Comparison of ENCODE assay signal across 20 cellular contexts in genomic region chr17:41615454-41615853, GRCh38. TPM values are rescaled to one million over a fixed set of nuclear protein-coding genes. Genes with fewer than 3 reads are reported as not detected.
A peak's percentile ranks its signal among the peaks of the same experiment; 100 is the strongest.
DNase-seq lines count a peak whose midpoint lies in the region; ATAC-seq and TF ChIP-seq lines count a peak whose summit lies in the region.
"Had no signal": no experiment of that assay in that cellular context is flagged by ENCODE, and none has a peak within 500 bp of the region (broad histone marks: within the 10 kb centered on the region; RNA-seq: fewer than 3 reads in every experiment).

No MANE protein-coding gene starts in this region.

- in situ Hi-C loops in GM23248 (cut with MboI) = no loop called here

- H3K18ac ChIP-seq in trophoblast cell (ENCODE audit: low read length) = no peak overlapping the region

- POLR2A ChIA-PET in activated CD4-positive, alpha-beta T cell treated with anti-CD3 and anti-CD28 coated beads for 36 hours (lab: Charles Lee) = no interaction called here

- H3K79me1 ChIP-seq in trophoblast cell (ENCODE audit: low read length) = peaks cover 9% of the 10 kb centered on the region

- H3F3A ChIP-seq in GM23248 (ENCODE audit: insufficient read depth) = no peaks in the 10 kb centered on the region

- no peak overlapping the region for H2AFZ ChIP-seq in GM23248
- H2AFZ ChIP-seq in trophoblast cell (ENCODE audit: insufficient read depth, low read length, poor library complexity) = no peak overlapping the region

- peaks cover 5% of the 10 kb centered on the region; the same call in 1 of the 2 replicates for H3K4me1 ChIP-seq in GM23248 (ENCODE audit: insufficient read depth)
- peaks cover 17 to 31% of the 10 kb centered on the region in 2 experiments for H3K4me1 ChIP-seq in trophoblast cell (ENCODE audit: control insufficient read depth in 1 of 2, insufficient read depth in 2 of 2, low read length in 2 of 2)
- H3K4me1 ChIP-seq: adrenal gland, lower lobe of right lung had no signal

- H3K9me3 Mint-ChIP-seq in chondrocyte (ENCODE audit: low read depth) = no peaks in the 10 kb centered on the region
- H3K9me3 Mint-ChIP-seq in activated CD4-positive, alpha-beta T cell treated with anti-CD3 and anti-CD28 coated beads for 36 hours (ENCODE audit: low read depth) = no peaks in the 10 kb centered on the region
- H3K9me3 Mint-ChIP-seq: activated T-cell treated with anti-CD3 and anti-CD28 coated beads, Interleukin-2, amount 50 U/mL, for 24 hours; IgD-negative memory B cell; natural killer cell had no signal

- H3K4me2 ChIP-seq in GM23248 (ENCODE audit: unreplicated experiment) (no peak overlapping the region), trophoblast cell (ENCODE audit: low read length) (no peak overlapping the region)

- peak; percentile 29 for DNase-seq in GM23248
- peak; percentile 26 for DNase-seq in NCI-H146 treated with DMSO at 0.1 percent for 48 hours (lab: John Stamatoyannopoulos, UW; ENCODE audit: unreplicated experiment)
- DNase-seq in chondrocyte (ENCODE audit: low spot score) = no peak
- peak; percentile 81 to 87 for DNase-seq in trophoblast cell
- DNase-seq in D341Med (ENCODE audit: low spot score) = no peak
- no peak for DNase-seq in HUDEP-2 (lab: John Stamatoyannopoulos, UW; ENCODE audit: unreplicated experiment in 76 of 76)
- no peak for DNase-seq in cortex of kidney (lab: John Stamatoyannopoulos, UW)
- DNase-seq in activated CD4-positive, alpha-beta T cell treated with anti-CD3 and anti-CD28 coated beads for 36 hours = no peak
- DNase-seq: activated CD4-positive, alpha-beta T cell treated with anti-CD3 and anti-CD28 coated beads, Interleukin-2, amount 50 U/mL, for 1 hour; activated T-cell treated with anti-CD3 and anti-CD28 coated beads, Interleukin-2, amount 50 U/mL, for 24 hours; adrenal gland; hippocampal formation; lower lobe of right lung; natural killer cell; NCI-H526 treated with DMSO at 0.1 percent for 48 hours; SHP77 had no signal

- no peaks in the 10 kb centered on the region for H3K9me3 ChIP-seq in GM23248 (ENCODE audit: low read depth)
- H3K9me3 ChIP-seq in trophoblast cell (ENCODE audit: insufficient read depth, low read depth, low read length) = no peaks in the 10 kb centered on the region
- H3K9me3 ChIP-seq: adrenal gland; BLaER1 treated with 17β-estradiol and CSF1 and Interleukin-3, amounts not matched to agents 10 nM and 100 nM; lower lobe of right lung had no signal

- H3K36me3 Mint-ChIP-seq in chondrocyte (ENCODE audit: low read depth) = peaks cover 9% of the 10 kb centered on the region
- H3K36me3 Mint-ChIP-seq in activated CD4-positive, alpha-beta T cell treated with anti-CD3 and anti-CD28 coated beads for 36 hours (ENCODE audit: low read depth) = no peaks in the 10 kb centered on the region
- H3K36me3 Mint-ChIP-seq: IgD-negative memory B cell, natural killer cell had no signal

- no peak overlapping the region for H3K4ac ChIP-seq in trophoblast cell (ENCODE audit: low read depth, low read length)

- H4K12ac ChIP-seq in trophoblast cell (ENCODE audit: low read depth, low read length) = no peak overlapping the region

- no peak overlapping the region for H4K91ac ChIP-seq in trophoblast cell (ENCODE audit: low read depth, low read length)

- no peaks in the 10 kb centered on the region for H3K27me3 Mint-ChIP-seq in chondrocyte (ENCODE audit: low read depth)
- no peaks in the 10 kb centered on the region for H3K27me3 Mint-ChIP-seq in activated CD4-positive, alpha-beta T cell treated with anti-CD3 and anti-CD28 coated beads for 36 hours

- H3K4me3 Mint-ChIP-seq in chondrocyte (ENCODE audit: unreplicated experiment) = no peak overlapping the region
- H3K4me3 Mint-ChIP-seq in activated CD4-positive, alpha-beta T cell treated with anti-CD3 and anti-CD28 coated beads for 36 hours = no peak overlapping the region
- H3K4me3 Mint-ChIP-seq: activated T-cell treated with anti-CD3 and anti-CD28 coated beads, Interleukin-2, amount 50 U/mL, for 24 hours; IgD-negative memory B cell; natural killer cell had no signal

- no peak overlapping the region for H2BK12ac ChIP-seq in trophoblast cell (ENCODE audit: low read length)

- intact Hi-C loops in activated CD4-positive, alpha-beta T cell treated with anti-CD3 and anti-CD28 coated beads for 36 hours (cut with DNase I, micrococcal nuclease) = no loop called here

- H3K36me3 ChIP-seq in GM23248 (ENCODE audit: low read depth) (no peaks in the 10 kb centered on the region), trophoblast cell (ENCODE audit: control insufficient read depth in 1 of 2, insufficient read depth in 2 of 2, low read length in 2 of 2) (no peaks in the 10 kb centered on the region)
- H3K36me3 ChIP-seq: adrenal gland; BLaER1 treated with 17β-estradiol and CSF1 and Interleukin-3, amounts not matched to agents 10 nM and 100 nM; lower lobe of right lung had no signal

- no peaks in the 10 kb centered on the region for H3K9me2 ChIP-seq in GM23248 (ENCODE audit: insufficient read depth)

- H3K79me2 ChIP-seq in GM23248 (ENCODE audit: insufficient read depth) = no peaks in the 10 kb centered on the region
- no peaks in the 10 kb centered on the region for H3K79me2 ChIP-seq in trophoblast cell (ENCODE audit: control insufficient read depth, insufficient read depth, low read length, poor library complexity)

- no peak overlapping the region for H3K14ac ChIP-seq in trophoblast cell (ENCODE audit: low read length)

- H3K9ac ChIP-seq in GM23248 (no peak overlapping the region), trophoblast cell (ENCODE audit: low read length) (no peak overlapping the region)
- H3K9ac ChIP-seq: BLaER1 treated with 17β-estradiol and CSF1 and Interleukin-3, amounts not matched to agents 10 nM and 100 nM had no signal

- CTCF ChIA-PET in activated CD4-positive, alpha-beta T cell treated with anti-CD3 and anti-CD28 coated beads for 36 hours (lab: Charles Lee) = no interaction called here

- H3K27me3 ChIP-seq in GM23248 (replicated peaks; ENCODE audit: insufficient read depth) (peaks cover 5% of the 10 kb centered on the region), trophoblast cell (ENCODE audit: insufficient read depth, low read length) (no peaks in the 10 kb centered on the region)
- H3K27me3 ChIP-seq: adrenal gland; BLaER1 treated with 17β-estradiol and CSF1 and Interleukin-3, amounts not matched to agents 10 nM and 100 nM had no signal

- H3K27ac ChIP-seq in GM23248 (no peak overlapping the region), trophoblast cell (ENCODE audit: low read depth, low read length) (no peak overlapping the region)
- H3K27ac ChIP-seq: adrenal gland; BLaER1 treated with 17β-estradiol and CSF1 and Interleukin-3, amounts not matched to agents 10 nM and 100 nM; lower lobe of right lung had no signal

- H2BK5ac ChIP-seq in trophoblast cell (ENCODE audit: low read depth, low read length, poor library complexity) = no peak overlapping the region

- no peak overlapping the region for H3K23ac ChIP-seq in trophoblast cell (ENCODE audit: low read length)

- H3K4me3 ChIP-seq in GM23248 (no peak overlapping the region), trophoblast cell (ENCODE audit: low read depth, low read length) (no peak overlapping the region)
- H3K4me3 ChIP-seq: adrenal gland; BLaER1 treated with 17β-estradiol and CSF1 and Interleukin-3, amounts not matched to agents 10 nM and 100 nM; lower lobe of right lung had no signal

- 15% methylated on average over 7 of the region's 7 CpGs for WGBS in GM23248 (ENCODE audit: low coverage in 1 of 2, low lambda C conversion rate in 2 of 2, missing lambda C conversion rate in 2 of 2), 2 experiments
- no CpG with 5 or more reads among the region's 7 CpGs for WGBS in trophoblast cell (ENCODE audit: extremely low coverage, insufficient coverage, insufficient read length)

- H4K8ac ChIP-seq in trophoblast cell (ENCODE audit: low read depth, low read length) = no peak overlapping the region

- no peak overlapping the region for H3K27ac Mint-ChIP-seq in chondrocyte (ENCODE audit: unreplicated experiment)
- no peak overlapping the region for H3K27ac Mint-ChIP-seq in activated CD4-positive, alpha-beta T cell treated with anti-CD3 and anti-CD28 coated beads for 36 hours
- H3K27ac Mint-ChIP-seq: activated T-cell treated with anti-CD3 and anti-CD28 coated beads, Interleukin-2, amount 50 U/mL, for 24 hours; IgD-negative memory B cell; natural killer cell had no signal

- no peak for ATAC-seq in activated CD4-positive, alpha-beta T cell treated with anti-CD3 and anti-CD28 coated beads for 36 hours
- ATAC-seq: lower lobe of right lung, natural killer cell had no signal

- peak; percentile 20 for TF ChIP-seq CTCF in chondrocyte (IDR thresholded peaks at IDR 0.05)

- H2BK120ac ChIP-seq in trophoblast cell (ENCODE audit: insufficient read depth, low read length, poor library complexity) = no peak overlapping the region

- H2AK5ac ChIP-seq in trophoblast cell (ENCODE audit: low read length) = no peak overlapping the region

- H3K4me1 Mint-ChIP-seq in chondrocyte (ENCODE audit: low read depth) = peaks cover 35% of the 10 kb centered on the region
- H3K4me1 Mint-ChIP-seq in activated CD4-positive, alpha-beta T cell treated with anti-CD3 and anti-CD28 coated beads for 36 hours = no peaks in the 10 kb centered on the region
- H3K4me1 Mint-ChIP-seq: natural killer cell had no signal

- H4K20me1 ChIP-seq in GM23248 (ENCODE audit: insufficient read depth) = no peaks in the 10 kb centered on the region
- H4K20me1 ChIP-seq: BLaER1 treated with 17β-estradiol and CSF1 and Interleukin-3, amounts not matched to agents 10 nM and 100 nM had no signal

RNA-seq across cellular contexts. Expression of gene KRT16, which starts 2.9 kb away (rescaled TPM):
- total RNA-seq in GM23248 (2014; rRNA removed; shearing (Covaris generic)) = 0.38 and 2.5 TPM in 2 replicates
- polyA plus RNA-seq in GM23248 (2016; fragmentation: Nextera tagmentation; extraction: Ambion mirVana) = 0.90 and 1.2 TPM in 2 replicates
- total RNA-seq in chondrocyte = 3.9 to 5.9 TPM (median 5.5 TPM) in 3 replicates
- 7.9 and 8.4 TPM in 2 replicates for polyA plus RNA-seq in trophoblast cell (2013)
- total RNA-seq in activated CD4-positive, alpha-beta T cell treated with anti-CD3 and anti-CD28 coated beads for 36 hours = not detected
- total RNA-seq: lower lobe of right lung, natural killer cell had no signal
- polyA plus RNA-seq: IgD-negative memory B cell had no signal

RNA-seq across cellular contexts. Expression of gene KRT17, which starts 8.9 kb away (rescaled TPM):
- 0.51 and 3.8 TPM in 2 replicates for total RNA-seq in GM23248 (2014; rRNA removed; shearing (Covaris generic))
- 1.4 and 1.8 TPM in 2 replicates for polyA plus RNA-seq in GM23248 (2016; fragmentation: Nextera tagmentation; extraction: Ambion mirVana)
- total RNA-seq in chondrocyte = 183 to 261 TPM (median 258 TPM) in 3 replicates
- 145 and 161 TPM in 2 replicates for polyA plus RNA-seq in trophoblast cell (2013)
- not detected for total RNA-seq in activated CD4-positive, alpha-beta T cell treated with anti-CD3 and anti-CD28 coated beads for 36 hours
- total RNA-seq: natural killer cell had no signal
- polyA plus RNA-seq: IgD-negative memory B cell had no signal

RNA-seq across cellular contexts. Expression of gene KRT14, which starts 28.8 kb away (rescaled TPM):
- 0.25 TPM in 1 of 2 replicates, not detected in the other for total RNA-seq in GM23248 (2014; rRNA removed; shearing (Covaris generic))
- polyA plus RNA-seq in GM23248 (2016; fragmentation: Nextera tagmentation; extraction: Ambion mirVana) = 0.90 and 0.93 TPM in 2 replicates
- total RNA-seq in chondrocyte = 0.23 to 0.94 TPM (median 0.32 TPM) in 3 replicates
- polyA plus RNA-seq in trophoblast cell (2013) = 12.0 and 12.4 TPM in 2 replicates
- not detected for total RNA-seq in activated CD4-positive, alpha-beta T cell treated with anti-CD3 and anti-CD28 coated beads for 36 hours
- total RNA-seq: lower lobe of right lung, natural killer cell had no signal
- polyA plus RNA-seq: IgD-negative memory B cell had no signal

RNA-seq across cellular contexts. Expression of gene KRT9, which starts 43.6 kb away (rescaled TPM):
- total RNA-seq in GM23248 (2014; rRNA removed; shearing (Covaris generic)) = not detected in 2 replicates
- polyA plus RNA-seq in GM23248 (2016; fragmentation: Nextera tagmentation; extraction: Ambion mirVana) = not detected in 2 replicates
- total RNA-seq in chondrocyte = not detected in 3 replicates
- polyA plus RNA-seq in trophoblast cell (2013) = 0.19 TPM in 2 replicates
- not detected for total RNA-seq in activated CD4-positive, alpha-beta T cell treated with anti-CD3 and anti-CD28 coated beads for 36 hours
- total RNA-seq: lower lobe of right lung, natural killer cell, pulmonary artery endothelial cell, temporal lobe had no signal
- polyA plus RNA-seq: IgD-negative memory B cell had no signal

Comparison
In these comparisons a context has a peak if more than half of its experiments do, and no peak if none do; other contexts are left out.
1. DNase-seq: peak in GM23248 (single experiment), NCI-H146 treated with DMSO at 0.1 percent for 48 hours (single experiment) and trophoblast cell (2 of 2); none in chondrocyte (single experiment), D341Med (single experiment), HUDEP-2 (0 of 76), cortex of kidney (single experiment) and activated CD4-positive, alpha-beta T cell treated with anti-CD3 and anti-CD28 coated beads for 36 hours (single experiment).
2. RNA of gene KRT17, which starts 8.9 kb away (total RNA-seq): 183 to 261 TPM in chondrocyte; 0.51 to 3.8 TPM in GM23248 and not detected in activated CD4-positive, alpha-beta T cell treated with anti-CD3 and anti-CD28 coated beads for 36 hours; every median in the first group is over 10 times any median in the second.